In the genomic region with DNA sequence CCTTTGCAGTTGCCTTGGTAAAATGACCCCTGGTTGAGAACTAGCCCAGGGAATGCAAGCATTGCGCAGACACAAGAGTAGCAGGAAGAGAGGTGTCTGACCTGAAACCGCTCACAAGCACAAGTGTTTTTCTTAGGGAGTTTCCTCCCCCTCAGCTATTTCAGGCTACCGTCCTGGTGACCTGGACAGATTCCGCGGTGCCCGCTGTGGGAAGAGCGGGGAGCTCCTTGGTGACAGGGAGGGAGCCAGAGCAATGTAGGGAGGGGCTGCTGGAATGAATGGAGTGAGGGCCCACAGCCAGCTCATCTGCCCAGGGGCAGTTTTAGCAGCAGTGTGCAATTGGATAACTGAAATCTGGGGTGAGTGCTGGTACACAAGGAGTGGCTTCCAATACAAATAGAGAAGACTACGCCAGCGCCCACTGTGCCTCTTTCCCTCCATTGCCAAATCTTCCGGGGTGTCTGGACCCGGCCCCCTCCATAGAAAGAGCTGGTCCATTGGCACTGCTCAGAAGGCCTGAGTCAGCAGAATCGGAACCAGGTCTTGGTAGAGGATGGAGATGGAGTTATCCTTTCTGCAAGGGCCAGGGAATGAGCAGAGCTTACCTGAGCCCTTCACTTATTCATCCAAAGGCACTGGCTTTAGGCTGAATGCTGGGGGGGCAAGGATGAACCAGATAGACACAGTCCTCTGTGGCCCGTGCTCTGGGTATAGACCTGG, we compare ENCODE assay signal across 33 cellular contexts.
DNase-seq lines count a peak whose midpoint lies in the region; ATAC-seq, FAIRE-seq and TF ChIP-seq lines count a peak whose summit lies in the region.
"Had no signal": no experiment of that assay in that cellular context is flagged by ENCODE, and none has a peak within 500 bp of the region (broad histone marks: within the 10 kb centered on the region; RNA-seq: fewer than 3 reads in every experiment).

No MANE protein-coding gene starts in this region.

- H3K23ac ChIP-seq in IMR-90 (ENCODE audit: low read depth, low read length) = no peak overlapping the region

- no peaks in the 10 kb centered on the region for H3K9me3 ChIP-seq in IMR-90 (ENCODE audit: control insufficient read depth, insufficient read depth, low read length)
- H3K9me3 ChIP-seq in HepG2 (ENCODE audit: low read length) = no peaks in the 10 kb centered on the region
- no peaks in the 10 kb centered on the region for H3K9me3 ChIP-seq in osteoblast (ENCODE audit: low read depth, low read length)
- no peaks in the 10 kb centered on the region for H3K9me3 ChIP-seq in smooth muscle cell (replicated peaks; ENCODE audit: low read depth)
- H3K9me3 ChIP-seq: BE2C, breast epithelium, MG63, mucosa of descending colon, tibial artery had no signal

- H3K27me3 ChIP-seq in IMR-90 (ENCODE audit: control insufficient read depth, insufficient read depth, low read length) = no peaks in the 10 kb centered on the region
- H3K27me3 ChIP-seq in HepG2 (ENCODE audit: control insufficient read depth in 1 of 2, insufficient read depth in 2 of 2, low read length in 2 of 2) = no peaks in the 10 kb centered on the region
- no peaks in the 10 kb centered on the region for H3K27me3 ChIP-seq in osteoblast (ENCODE audit: insufficient read depth, low read length)
- no peaks in the 10 kb centered on the region for H3K27me3 ChIP-seq in smooth muscle cell (ENCODE audit: low read depth)
- H3K27me3 ChIP-seq: BE2C, breast epithelium, MG63, tibial artery had no signal

- CTCF ChIA-PET in IMR-90 (lab: Yijun Ruan, JAX) = no interaction called here
- CTCF ChIA-PET in MCF 10A (lab: Yijun Ruan, JAX) = interaction anchor here (0.7 kb wide), 1 partner anchor 10 kb away, joined by 3 read pairs; no protein-coding TSS in a partner anchor
- CTCF ChIA-PET in HepG2 (lab: Yijun Ruan, JAX; ENCODE audit: low intra/inter-chr PET ratio, low total read pairs) = no interaction called here

- H2AK9ac ChIP-seq in IMR-90 (replicated peaks; ENCODE audit: low read depth, low read length, poor library complexity) = no peak overlapping the region

- H3F3A ChIP-seq in smooth muscle cell (ENCODE audit: low read depth) = no peaks in the 10 kb centered on the region

- H3K4me3 ChIP-seq in IMR-90 (ENCODE audit: insufficient read depth, low read depth, low read length) (no peak overlapping the region), HepG2 (replicated peaks in 1 of 3; ENCODE audit: insufficient read depth in 1 of 3, low read depth in 2 of 3, low read length in 3 of 3) (no peak overlapping the region), osteoblast (ENCODE audit: insufficient read depth, low read length) (no peak overlapping the region), smooth muscle cell (no peak overlapping the region)
- H3K4me3 ChIP-seq: breast epithelium, MG63, mucosa of descending colon, tibial artery had no signal

- no peak overlapping the region for H2BK20ac ChIP-seq in IMR-90 (ENCODE audit: low read depth, low read length)

- H3K9me3 Mint-ChIP-seq in MCF 10A (ENCODE audit: unreplicated experiment) = no peaks in the 10 kb centered on the region
- H3K9me3 Mint-ChIP-seq: CD8-positive, alpha-beta memory T cell; immature natural killer cell; nephron; T-helper 2 cell treated with Interferon-gamma antibody and Interleukin-4, amounts not matched to agents 5 μg/mL and 100 μg/mL, for 36 hours had no signal

- H4K91ac ChIP-seq in IMR-90 (ENCODE audit: insufficient read depth, low read depth, low read length) = no peak overlapping the region

- no peak overlapping the region for H3K14ac ChIP-seq in IMR-90 (replicated peaks; ENCODE audit: low read depth, low read length)

- intact Hi-C loops in IMR-90 (cut with micrococcal nuclease) (no loop called here), MCF 10A (cut with micrococcal nuclease) (no loop called here), HepG2 (cut with micrococcal nuclease; ENCODE audit: unreplicated experiment) (no loop called here)

- TF ChIP-seq CTCF in IMR-90 (conservative IDR thresholded peaks at IDR 0.05; ENCODE audit: low read depth, low read length) (no peak), MCF 10A (IDR thresholded peaks at IDR 0.05; ENCODE audit: unreplicated experiment) (no peak), HepG2 (CRISPR knock-in tag; IDR thresholded peaks at IDR 0.05) (no peak), osteoblast (IDR thresholded peaks at IDR 0.05; ENCODE audit: extremely low read depth, low read depth, low read length) (no peak), smooth muscle cell (IDR thresholded peaks at IDR 0.05; ENCODE audit: borderline replicate concordance, insufficient read depth, poor library complexity, severe bottlenecking) (no peak)

- ATAC-seq in IMR-90 (ENCODE audit: low read depth) = no peak
- no peak for ATAC-seq in HepG2
- ATAC-seq: left ventricle myocardium superior, mucosa of descending colon, sciatic nerve had no signal

- H3K36me3 Mint-ChIP-seq in MCF 10A (ENCODE audit: insufficient read depth, unreplicated experiment) = peaks cover 6% of the 10 kb centered on the region
- H3K36me3 Mint-ChIP-seq: activated naive CD8-positive, alpha-beta T cell; CD8-positive, alpha-beta memory T cell; immature natural killer cell had no signal

- POLR2A ChIA-PET in IMR-90 (lab: Charles Lee; ENCODE audit: unreplicated experiment) (no interaction called here), MCF 10A (lab: Yijun Ruan, JAX) (interaction anchor here (0.5 to 1.2 kb wide), 2 partner anchors 23 to 27 kb away, joined by 3 to 4 read pairs; no protein-coding TSS in a partner anchor), HepG2 (lab: Yijun Ruan, JAX) (interaction anchor here (1.1 to 2.6 kb wide), 3 partner anchors 8 to 47 kb away, joined by 4 to 33 read pairs (median 8); no protein-coding TSS in a partner anchor)

- no peak overlapping the region for H2AFZ ChIP-seq in IMR-90 (replicated peaks; ENCODE audit: low read length, poor library complexity)
- H2AFZ ChIP-seq in HepG2 (ENCODE audit: low read length) = no peak overlapping the region
- H2AFZ ChIP-seq in osteoblast (ENCODE audit: low read length) = no peak overlapping the region
- no peak overlapping the region for H2AFZ ChIP-seq in smooth muscle cell (ENCODE audit: low read depth)

- BruUV-seq in IMR-90 (replicated peaks; lab: Mats Ljungman, UMichigan) = no TSS peak
- BruUV-seq in MCF 10A (replicated peaks; lab: Mats Ljungman, UMichigan) = no TSS peak
- no TSS peak for BruUV-seq in HepG2 (replicated peaks; lab: Mats Ljungman, UMichigan)

- no CpG with 5 or more reads among the region's 13 CpGs for WGBS in IMR-90 (ENCODE audit: extremely low coverage in 2 of 2, insufficient read length in 1 of 2), 2 experiments
- WGBS in HepG2 (ENCODE audit: low lambda C conversion rate) = 97% methylated on average over 13 of the region's 13 CpGs
- WGBS in smooth muscle cell (ENCODE audit: low lambda C conversion rate) = 95% methylated on average over 13 of the region's 13 CpGs

- no peak for TF ChIP-seq POLR2A in IMR-90 (IDR thresholded peaks at IDR 0.05; ENCODE audit: low read depth, low read length)
- no peak for TF ChIP-seq POLR2A in HepG2 (IDR thresholded peaks at IDR 0.05; ENCODE audit: insufficient read depth in 1 of 2, low read depth in 2 of 2, low read length in 2 of 2)
- no peak for TF ChIP-seq POLR2A in GM12891 (IDR thresholded peaks at IDR 0.05; ENCODE audit: low read depth, low read length)

- no peak overlapping the region for H2AK5ac ChIP-seq in IMR-90 (ENCODE audit: low read depth, low read length)

- peak; percentile 12 for FAIRE-seq in HepG2 (lab: Jason Lieb, UNC)
- FAIRE-seq in GM12891 (lab: Jason Lieb, UNC) = no peak
- FAIRE-seq: endothelial cell of umbilical vein had no signal

- no peak overlapping the region for H3K4ac ChIP-seq in IMR-90 (ENCODE audit: low read depth, low read length)

- no peaks in the 10 kb centered on the region for H3K9me1 ChIP-seq in IMR-90 (ENCODE audit: insufficient read depth, low read length)

- no peak overlapping the region for H3K56ac ChIP-seq in IMR-90 (ENCODE audit: extremely low read depth, insufficient read depth, low read length)

- no peak overlapping the region for H3K4me2 ChIP-seq in IMR-90 (ENCODE audit: low read depth, low read length)
- H3K4me2 ChIP-seq in HepG2 (ENCODE audit: low read depth, low read length) = no peak overlapping the region
- H3K4me2 ChIP-seq in osteoblast (ENCODE audit: insufficient read depth, low read length) = no peak overlapping the region
- no peak overlapping the region for H3K4me2 ChIP-seq in smooth muscle cell

- H3K4me3 Mint-ChIP-seq in MCF 10A (ENCODE audit: unreplicated experiment) = no peak overlapping the region
- H3K4me3 Mint-ChIP-seq: activated naive CD8-positive, alpha-beta T cell; CD8-positive, alpha-beta memory T cell; immature natural killer cell; nephron; T-helper 2 cell treated with Interferon-gamma antibody and Interleukin-4, amounts not matched to agents 5 μg/mL and 100 μg/mL, for 36 hours had no signal

- H3K4me1 ChIP-seq in IMR-90 (ENCODE audit: control insufficient read depth, insufficient read depth, low read length) (no peaks in the 10 kb centered on the region), HepG2 (ENCODE audit: insufficient read depth, low read length) (peaks cover 97% of the 10 kb centered on the region), osteoblast (ENCODE audit: insufficient read depth, low read length) (no peaks in the 10 kb centered on the region), smooth muscle cell (ENCODE audit: low read depth) (peaks cover 13% of the 10 kb centered on the region)
- H3K4me1 ChIP-seq: breast epithelium had no signal

- H3K9ac ChIP-seq in IMR-90 (ENCODE audit: low read depth, low read length) (no peak overlapping the region), HepG2 (ENCODE audit: insufficient read depth, low read depth, low read length) (peak overlapping the region; percentile 88), smooth muscle cell (ENCODE audit: low read depth) (no peak overlapping the region)

- H3K27ac Mint-ChIP-seq in MCF 10A (ENCODE audit: low read depth, unreplicated experiment) = peak overlapping the region; percentile 61
- H3K27ac Mint-ChIP-seq: activated naive CD8-positive, alpha-beta T cell; immature natural killer cell; T-helper 2 cell treated with Interferon-gamma antibody and Interleukin-4, amounts not matched to agents 5 μg/mL and 100 μg/mL, for 36 hours had no signal

- TF ChIP-seq RAD21 in IMR-90 (IDR thresholded peaks at IDR 0.05; ENCODE audit: low read length) (no peak), HepG2 (CRISPR knock-in tag; IDR thresholded peaks at IDR 0.05) (no peak)

- H3K79me2 ChIP-seq in HepG2 (ENCODE audit: insufficient read depth, low read length) (peaks cover 6% of the 10 kb centered on the region), osteoblast (ENCODE audit: insufficient read depth, low read length) (no peaks in the 10 kb centered on the region), smooth muscle cell (ENCODE audit: low read depth) (no peaks in the 10 kb centered on the region)

- H3K36me3 ChIP-seq in IMR-90 (ENCODE audit: control insufficient read depth, insufficient read depth, low read length) = no peaks in the 10 kb centered on the region
- H3K36me3 ChIP-seq in HepG2 (replicated peaks in 1 of 2; ENCODE audit: control insufficient read depth in 1 of 2, insufficient read depth in 2 of 2, low read length in 2 of 2) = no peaks in the 10 kb centered on the region
- H3K36me3 ChIP-seq in osteoblast (ENCODE audit: insufficient read depth, low read length) = no peaks in the 10 kb centered on the region
- no peaks in the 10 kb centered on the region for H3K36me3 ChIP-seq in smooth muscle cell (ENCODE audit: low read depth)
- H3K36me3 ChIP-seq: BE2C, breast epithelium, MG63, tibial artery had no signal

- in situ Hi-C loops in IMR-90 (cut with MboI; ENCODE audit: low sequenced_read_pairs) (no loop called here), HepG2 (cut with HindIII; ENCODE audit: extremely low pct_ligation_motif_present, low pct_unique_long_range_greater_than_20kb) (no loop called here)

- no peak overlapping the region for H2BK5ac ChIP-seq in IMR-90 (ENCODE audit: low read depth, low read length, poor library complexity, severe bottlenecking)

- H3K79me1 ChIP-seq in IMR-90 (ENCODE audit: low read depth in 1 of 2, low read length in 2 of 2) = no peaks in the 10 kb centered on the region

- H3K27ac ChIP-seq in IMR-90 (ENCODE audit: insufficient read depth, low read length) (no peak overlapping the region), HepG2 (ENCODE audit: extremely low read length, insufficient read depth, low read length) (peak overlapping the region; percentile 98), osteoblast (ENCODE audit: low read depth, low read length) (no peak overlapping the region), smooth muscle cell (ENCODE audit: low read depth) (no peak overlapping the region)
- H3K27ac ChIP-seq: breast epithelium, tibial artery had no signal

- no peak overlapping the region for H2BK120ac ChIP-seq in IMR-90 (ENCODE audit: low read depth, low read length)

- TF ChIP-seq EP300 in HepG2 (IDR thresholded peaks at IDR 0.05; ENCODE audit: low read depth in 2 of 2, low read length in 2 of 2) (no peak), HepG2 (CRISPR knock-in tag; IDR thresholded peaks at IDR 0.05; ENCODE audit: borderline replicate concordance) (no peak)

- no peak overlapping the region for H4K8ac ChIP-seq in IMR-90 (ENCODE audit: low read depth in 2 of 2, low read length in 2 of 2)

- no peak overlapping the region for H2BK15ac ChIP-seq in IMR-90 (ENCODE audit: low read depth, low read length)

- no peaks in the 10 kb centered on the region for H3K27me3 Mint-ChIP-seq in MCF 10A (ENCODE audit: insufficient read depth, unreplicated experiment)

- no peaks in the 10 kb centered on the region for H4K20me1 ChIP-seq in IMR-90 (ENCODE audit: insufficient read depth, low read length)
- H4K20me1 ChIP-seq in HepG2 (ENCODE audit: insufficient read depth, low read length) = no peaks in the 10 kb centered on the region
- H4K20me1 ChIP-seq in osteoblast (ENCODE audit: insufficient read depth, low read length) = no peaks in the 10 kb centered on the region
- peaks cover 94% of the 10 kb centered on the region for H4K20me1 ChIP-seq in smooth muscle cell (ENCODE audit: low read depth)

- H3K18ac ChIP-seq in IMR-90 (ENCODE audit: low read depth, low read length) = no peak overlapping the region

- no peak for DNase-seq in IMR-90
- DNase-seq in MCF 10A (ENCODE audit: unreplicated experiment) = peak; percentile 56
- no peak for DNase-seq in HepG2 (ENCODE audit: low spot score)
- DNase-seq in osteoblast (ENCODE audit: insufficient read length, low spot score, missing footprints) = peak; percentile 51
- no peak for DNase-seq in superior temporal gyrus (ENCODE audit: extremely low spot score)
- no peak for DNase-seq in smooth muscle cell (lab: John Stamatoyannopoulos, UW; ENCODE audit: unreplicated experiment)
- no peak for DNase-seq in GM12891 (ENCODE audit: insufficient read length, low spot score)
- DNase-seq: activated CD4-positive, alpha-beta T cell treated with anti-CD3 and anti-CD28 coated beads for 48 hours; activated CD8-positive, alpha-beta memory T cell treated with anti-CD3 and anti-CD28 coated beads for 24 hours; activated effector memory CD4-positive, alpha-beta T cell treated with anti-CD3 and anti-CD28 coated beads, Interleukin-2, amount 50 U/mL, for 16 hours; activated T-cell treated with anti-CD3 and anti-CD28 coated beads for 4 hours; anterior cingulate cortex; BE2C; CD8-positive, alpha-beta memory T cell; DMS 273 treated with DMSO at 0.1 percent for 48 hours; H7; hippocampal formation; immature natural killer cell; left ventricle myocardium superior; MG63; mucosa of descending colon; NCI-H1105 treated with DMSO at 0.1 percent for 48 hours; NCI-H187 treated with DMSO at 0.1 percent for 48 hours; NCI-H524 treated with DMSO at 0.1 percent for 48 hours; SHP77; stimulated activated CD4-positive, alpha-beta T cell treated with anti-CD3 and anti-CD28 coated beads, Interleukin-4, amount 100 ng/mL, for 1 hour; tibial artery had no signal

- no peak overlapping the region for H4K5ac ChIP-seq in IMR-90 (ENCODE audit: low read depth, low read length)

- dilution Hi-C loops in IMR-90 (cut with HindIII; ENCODE audit: low sequenced_read_pairs, unreplicated experiment) = no loop called here

- H3K4me1 Mint-ChIP-seq in MCF 10A (ENCODE audit: insufficient read depth, unreplicated experiment) = peaks cover 23% of the 10 kb centered on the region
- H3K4me1 Mint-ChIP-seq: CD8-positive, alpha-beta memory T cell; immature natural killer cell had no signal

Comparison
In these comparisons a context has a peak if more than half of its experiments do, and no peak if none do; other contexts are left out.
1. DNase-seq: peak in MCF 10A (single experiment) and osteoblast (single experiment); none in IMR-90 (single experiment), HepG2 (single experiment), superior temporal gyrus (single experiment), smooth muscle cell (single experiment) and GM12891 (single experiment).